In the genomic region with DNA sequence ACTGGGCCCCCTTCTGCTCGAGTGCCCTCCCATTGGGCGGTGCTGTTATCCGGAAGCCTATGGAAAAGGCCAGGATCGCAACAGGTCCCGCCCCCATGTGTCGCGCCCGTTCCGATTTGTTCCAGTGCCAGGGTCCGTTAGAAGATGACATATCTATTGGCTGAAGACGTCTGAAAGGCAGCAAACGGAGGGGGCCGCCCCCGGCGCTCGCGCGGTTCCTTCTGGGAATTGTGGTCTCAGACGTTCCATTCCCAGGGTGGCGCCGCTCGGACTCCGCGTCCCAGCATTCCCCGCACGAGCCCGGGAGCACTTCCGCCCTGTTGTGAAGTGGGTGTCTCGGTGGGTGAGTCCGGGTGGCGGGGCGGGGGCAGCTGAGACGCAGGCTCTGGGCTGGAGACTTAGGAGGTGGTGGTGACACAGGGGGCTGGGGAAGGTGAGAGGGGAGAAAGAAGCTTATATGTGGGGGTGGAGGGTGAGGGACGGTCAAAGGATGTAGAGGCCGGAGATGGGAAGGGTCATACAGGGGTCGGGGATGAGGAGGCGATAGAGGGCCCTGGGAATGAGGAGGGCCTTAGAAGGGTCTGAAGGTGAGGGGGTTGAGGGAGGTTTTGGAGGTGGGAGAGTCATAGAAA, we compare ENCODE assay signal across 1 cellular context.
A peak's percentile ranks its signal among the peaks of the same experiment; 100 is the strongest.
TF ChIP-seq lines count a peak whose summit lies in the region.

Gene ZSCAN20 (plus strand): TSS at position 297 of the 632 bp plus-strand sequence. CDS start 6,644 bp downstream, outside the sequence.

TF ChIP-seq in HEK293, 187 proteins besides CTCF, POLR2A, EP300 and RAD21 (continued from another document and continues in another):
- TF ChIP-seq HOXA7 (CRISPR knock-in tag; IDR thresholded peaks at IDR 0.05; ENCODE audit: borderline replicate concordance) (no peak), ZNF26 (tag by site-specific recombination; IDR thresholded peaks at IDR 0.05) (no peak), ZNF391 (tag by site-specific recombination; IDR thresholded peaks at IDR 0.05; ENCODE audit: borderline replicate concordance, low read depth) (peak; percentile 72; the same call in 1 of the 2 replicates), ZNF558 (tag by site-specific recombination; IDR thresholded peaks at IDR 0.05) (no peak), KLF8 (tag by site-specific recombination; IDR thresholded peaks at IDR 0.05) (peak; percentile 80), PATZ1 (tag by site-specific recombination; IDR thresholded peaks at IDR 0.05) (peak; percentile 92), ZNF791 (tag by site-specific recombination; IDR thresholded peaks at IDR 0.05) (no peak), ATF2 (tag by site-specific recombination; IDR thresholded peaks at IDR 0.05; ENCODE audit: low read depth) (no peak), ZFHX2 (tag by site-specific recombination; conservative IDR thresholded peaks at IDR 0.05) (peak; percentile 96), ZBTB7A (tag by site-specific recombination; IDR thresholded peaks at IDR 0.05; ENCODE audit: low read depth) (no peak), GLIS2 (tag by site-specific recombination; IDR thresholded peaks at IDR 0.05) (peak; percentile 97), ZNF488 (tag by site-specific recombination; IDR thresholded peaks at IDR 0.05) (0 out of 2 replicates have a peak, but pooled peaks have one; percentile 20), ZNF223 (tag by site-specific recombination; IDR thresholded peaks at IDR 0.05) (no peak), WT1 (tag by site-specific recombination; IDR thresholded peaks at IDR 0.05) (no peak), ZNF24 (tag by site-specific recombination; IDR thresholded peaks at IDR 0.05) (peak; percentile 31; the same call in 1 of the 2 replicates), IKZF3 (tag by site-specific recombination; IDR thresholded peaks at IDR 0.05) (no peak), ZNF621 (tag by site-specific recombination; IDR thresholded peaks at IDR 0.05) (no peak), ZBTB17 (tag by site-specific recombination; IDR thresholded peaks at IDR 0.05) (peak; percentile 78), ZNF146 (tag by site-specific recombination; IDR thresholded peaks at IDR 0.05) (peak; percentile 9; the same call in 1 of the 2 replicates), ZNF785 (tag by site-specific recombination; IDR thresholded peaks at IDR 0.05) (peak; percentile 72; the same call in 1 of the 2 replicates), KLF16 (tag by site-specific recombination; IDR thresholded peaks at IDR 0.05) (0 out of 2 replicates have a peak, but pooled peaks have one; percentile 41), ZNF121 (tag by site-specific recombination; IDR thresholded peaks at IDR 0.05) (no peak), ZNF843 (tag by site-specific recombination; IDR thresholded peaks at IDR 0.05) (peak; percentile 52; the same call in 1 of the 2 replicates), MEIS1 (CRISPR knock-in tag; IDR thresholded peaks at IDR 0.05; ENCODE audit: borderline replicate concordance) (no peak), ZNF221 (tag by site-specific recombination; IDR thresholded peaks at IDR 0.05; ENCODE audit: borderline replicate concordance) (no peak), ZNF2 (tag by site-specific recombination; IDR thresholded peaks at IDR 0.05) (peak; percentile 67; the same call in 1 of the 2 replicates)
- TF ChIP-seq, protein P1, sequence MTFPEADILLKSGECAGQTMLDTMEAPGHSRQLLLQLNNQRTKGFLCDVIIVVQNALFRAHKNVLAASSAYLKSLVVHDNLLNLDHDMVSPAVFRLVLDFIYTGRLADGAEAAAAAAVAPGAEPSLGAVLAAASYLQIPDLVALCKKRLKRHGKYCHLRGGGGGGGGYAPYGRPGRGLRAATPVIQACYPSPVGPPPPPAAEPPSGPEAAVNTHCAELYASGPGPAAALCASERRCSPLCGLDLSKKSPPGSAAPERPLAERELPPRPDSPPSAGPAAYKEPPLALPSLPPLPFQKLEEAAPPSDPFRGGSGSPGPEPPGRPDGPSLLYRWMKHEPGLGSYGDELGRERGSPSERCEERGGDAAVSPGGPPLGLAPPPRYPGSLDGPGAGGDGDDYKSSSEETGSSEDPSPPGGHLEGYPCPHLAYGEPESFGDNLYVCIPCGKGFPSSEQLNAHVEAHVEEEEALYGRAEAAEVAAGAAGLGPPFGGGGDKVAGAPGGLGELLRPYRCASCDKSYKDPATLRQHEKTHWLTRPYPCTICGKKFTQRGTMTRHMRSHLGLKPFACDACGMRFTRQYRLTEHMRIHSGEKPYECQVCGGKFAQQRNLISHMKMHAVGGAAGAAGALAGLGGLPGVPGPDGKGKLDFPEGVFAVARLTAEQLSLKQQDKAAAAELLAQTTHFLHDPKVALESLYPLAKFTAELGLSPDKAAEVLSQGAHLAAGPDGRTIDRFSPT (tag by site-specific recombination; IDR thresholded peaks at IDR 0.05): peak; percentile 79
- TF ChIP-seq, protein P2, sequence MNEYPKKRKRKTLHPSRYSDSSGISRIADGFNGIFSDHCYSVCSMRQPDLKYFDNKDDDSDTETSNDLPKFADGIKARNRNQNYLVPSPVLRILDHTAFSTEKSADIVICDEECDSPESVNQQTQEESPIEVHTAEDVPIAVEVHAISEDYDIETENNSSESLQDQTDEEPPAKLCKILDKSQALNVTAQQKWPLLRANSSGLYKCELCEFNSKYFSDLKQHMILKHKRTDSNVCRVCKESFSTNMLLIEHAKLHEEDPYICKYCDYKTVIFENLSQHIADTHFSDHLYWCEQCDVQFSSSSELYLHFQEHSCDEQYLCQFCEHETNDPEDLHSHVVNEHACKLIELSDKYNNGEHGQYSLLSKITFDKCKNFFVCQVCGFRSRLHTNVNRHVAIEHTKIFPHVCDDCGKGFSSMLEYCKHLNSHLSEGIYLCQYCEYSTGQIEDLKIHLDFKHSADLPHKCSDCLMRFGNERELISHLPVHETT (tag by site-specific recombination; IDR thresholded peaks at IDR 0.05): peak; percentile 47; the same call in 1 of the 2 replicates
- TF ChIP-seq, protein P3, sequence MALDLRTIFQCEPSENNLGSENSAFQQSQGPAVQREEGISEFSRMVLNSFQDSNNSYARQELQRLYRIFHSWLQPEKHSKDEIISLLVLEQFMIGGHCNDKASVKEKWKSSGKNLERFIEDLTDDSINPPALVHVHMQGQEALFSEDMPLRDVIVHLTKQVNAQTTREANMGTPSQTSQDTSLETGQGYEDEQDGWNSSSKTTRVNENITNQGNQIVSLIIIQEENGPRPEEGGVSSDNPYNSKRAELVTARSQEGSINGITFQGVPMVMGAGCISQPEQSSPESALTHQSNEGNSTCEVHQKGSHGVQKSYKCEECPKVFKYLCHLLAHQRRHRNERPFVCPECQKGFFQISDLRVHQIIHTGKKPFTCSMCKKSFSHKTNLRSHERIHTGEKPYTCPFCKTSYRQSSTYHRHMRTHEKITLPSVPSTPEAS (tag by site-specific recombination; IDR thresholded peaks at IDR 0.05): peak; percentile 49; the same call in 1 of the 2 replicates
- TF ChIP-seq, protein P4, sequence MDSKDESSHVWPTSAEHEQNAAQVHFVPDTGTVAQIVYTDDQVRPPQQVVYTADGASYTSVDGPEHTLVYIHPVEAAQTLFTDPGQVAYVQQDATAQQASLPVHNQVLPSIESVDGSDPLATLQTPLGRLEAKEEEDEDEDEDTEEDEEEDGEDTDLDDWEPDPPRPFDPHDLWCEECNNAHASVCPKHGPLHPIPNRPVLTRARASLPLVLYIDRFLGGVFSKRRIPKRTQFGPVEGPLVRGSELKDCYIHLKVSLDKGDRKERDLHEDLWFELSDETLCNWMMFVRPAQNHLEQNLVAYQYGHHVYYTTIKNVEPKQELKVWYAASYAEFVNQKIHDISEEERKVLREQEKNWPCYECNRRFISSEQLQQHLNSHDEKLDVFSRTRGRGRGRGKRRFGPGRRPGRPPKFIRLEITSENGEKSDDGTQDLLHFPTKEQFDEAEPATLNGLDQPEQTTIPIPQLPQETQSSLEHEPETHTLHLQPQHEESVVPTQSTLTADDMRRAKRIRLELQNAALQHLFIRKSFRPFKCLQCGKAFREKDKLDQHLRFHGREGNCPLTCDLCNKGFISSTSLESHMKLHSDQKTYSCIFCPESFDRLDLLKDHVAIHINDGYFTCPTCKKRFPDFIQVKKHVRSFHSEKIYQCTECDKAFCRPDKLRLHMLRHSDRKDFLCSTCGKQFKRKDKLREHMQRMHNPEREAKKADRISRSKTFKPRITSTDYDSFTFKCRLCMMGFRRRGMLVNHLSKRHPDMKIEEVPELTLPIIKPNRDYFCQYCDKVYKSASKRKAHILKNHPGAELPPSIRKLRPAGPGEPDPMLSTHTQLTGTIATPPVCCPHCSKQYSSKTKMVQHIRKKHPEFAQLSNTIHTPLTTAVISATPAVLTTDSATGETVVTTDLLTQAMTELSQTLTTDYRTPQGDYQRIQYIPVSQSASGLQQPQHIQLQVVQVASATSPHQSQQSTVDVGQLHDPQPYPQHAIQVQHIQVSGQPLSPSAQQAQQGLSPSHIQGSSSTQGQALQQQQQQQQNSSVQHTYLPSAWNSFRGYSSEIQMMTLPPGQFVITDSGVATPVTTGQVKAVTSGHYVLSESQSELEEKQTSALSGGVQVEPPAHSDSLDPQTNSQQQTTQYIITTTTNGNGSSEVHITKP (tag by site-specific recombination; IDR thresholded peaks at IDR 0.05): peak; percentile 85
- TF ChIP-seq, protein P5, sequence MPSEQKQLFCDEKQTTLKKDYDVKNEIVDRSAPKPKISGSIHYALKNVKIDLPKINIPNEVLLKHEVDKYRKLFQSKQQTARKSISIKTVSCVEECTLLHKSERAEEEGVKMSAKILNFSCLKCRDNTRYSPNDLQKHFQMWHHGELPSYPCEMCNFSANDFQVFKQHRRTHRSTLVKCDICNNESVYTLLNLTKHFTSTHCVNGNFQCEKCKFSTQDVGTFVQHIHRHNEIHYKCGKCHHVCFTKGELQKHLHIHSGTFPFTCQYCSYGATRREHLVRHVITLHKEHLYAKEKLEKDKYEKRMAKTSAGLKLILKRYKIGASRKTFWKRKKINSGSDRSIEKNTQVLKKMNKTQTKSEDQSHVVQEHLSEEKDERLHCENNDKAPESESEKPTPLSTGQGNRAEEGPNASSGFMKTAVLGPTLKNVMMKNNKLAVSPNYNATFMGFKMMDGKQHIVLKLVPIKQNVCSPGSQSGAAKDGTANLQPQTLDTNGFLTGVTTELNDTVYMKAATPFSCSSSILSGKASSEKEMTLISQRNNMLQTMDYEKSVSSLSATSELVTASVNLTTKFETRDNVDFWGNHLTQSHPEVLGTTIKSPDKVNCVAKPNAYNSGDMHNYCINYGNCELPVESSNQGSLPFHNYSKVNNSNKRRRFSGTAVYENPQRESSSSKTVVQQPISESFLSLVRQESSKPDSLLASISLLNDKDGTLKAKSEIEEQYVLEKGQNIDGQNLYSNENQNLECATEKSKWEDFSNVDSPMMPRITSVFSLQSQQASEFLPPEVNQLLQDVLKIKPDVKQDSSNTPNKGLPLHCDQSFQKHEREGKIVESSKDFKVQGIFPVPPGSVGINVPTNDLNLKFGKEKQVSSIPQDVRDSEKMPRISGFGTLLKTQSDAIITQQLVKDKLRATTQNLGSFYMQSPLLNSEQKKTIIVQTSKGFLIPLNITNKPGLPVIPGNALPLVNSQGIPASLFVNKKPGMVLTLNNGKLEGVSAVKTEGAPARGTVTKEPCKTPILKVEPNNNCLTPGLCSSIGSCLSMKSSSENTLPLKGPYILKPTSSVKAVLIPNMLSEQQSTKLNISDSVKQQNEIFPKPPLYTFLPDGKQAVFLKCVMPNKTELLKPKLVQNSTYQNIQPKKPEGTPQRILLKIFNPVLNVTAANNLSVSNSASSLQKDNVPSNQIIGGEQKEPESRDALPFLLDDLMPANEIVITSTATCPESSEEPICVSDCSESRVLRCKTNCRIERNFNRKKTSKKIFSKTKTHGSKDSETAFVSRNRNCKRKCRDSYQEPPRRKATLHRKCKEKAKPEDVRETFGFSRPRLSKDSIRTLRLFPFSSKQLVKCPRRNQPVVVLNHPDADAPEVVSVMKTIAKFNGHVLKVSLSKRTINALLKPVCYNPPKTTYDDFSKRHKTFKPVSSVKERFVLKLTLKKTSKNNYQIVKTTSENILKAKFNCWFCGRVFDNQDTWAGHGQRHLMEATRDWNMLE (tag by site-specific recombination; conservative IDR thresholded peaks at IDR 0.05; ENCODE audit: low read depth): peak; percentile 75
